ENCODE assay signal across 16 cellular contexts in genomic region chr5:117286813-117287212, GRCh38.
DNase-seq lines count a peak whose midpoint lies in the region; ATAC-seq and TF ChIP-seq lines count a peak whose summit lies in the region.
"Had no signal": no experiment of that assay in that cellular context is flagged by ENCODE, and none has a peak within 500 bp of the region (broad histone marks: within the 10 kb centered on the region; RNA-seq: fewer than 3 reads in every experiment).

No MANE protein-coding gene starts in this region.

- no peak overlapping the region for H3K4me3 ChIP-seq in right atrium auricular region
- H3K4me3 ChIP-seq in heart right ventricle = no peak overlapping the region
- no peak overlapping the region for H3K4me3 ChIP-seq in mesendoderm (ENCODE audit: low read length)
- H3K4me3 ChIP-seq: A549; BLaER1 treated with 17β-estradiol and CSF1 and Interleukin-3, amounts not matched to agents 10 nM and 100 nM had no signal

- no peak overlapping the region for H2AK5ac ChIP-seq in mesendoderm (ENCODE audit: low read length)

- no peaks in the 10 kb centered on the region for H3K27me3 ChIP-seq in right atrium auricular region
- no peaks in the 10 kb centered on the region for H3K27me3 ChIP-seq in heart right ventricle
- H3K27me3 ChIP-seq in mesendoderm (ENCODE audit: insufficient read depth, low read length, poor library complexity) = no peaks in the 10 kb centered on the region
- H3K27me3 ChIP-seq: BLaER1 treated with 17β-estradiol and CSF1 and Interleukin-3, amounts not matched to agents 10 nM and 100 nM had no signal

- H3K9me3 ChIP-seq in right atrium auricular region = no peaks in the 10 kb centered on the region
- no peaks in the 10 kb centered on the region for H3K9me3 ChIP-seq in heart right ventricle
- H3K9me3 ChIP-seq: A549; BLaER1 treated with 17β-estradiol and CSF1 and Interleukin-3, amounts not matched to agents 10 nM and 100 nM had no signal

- no peaks in the 10 kb centered on the region for H3K79me1 ChIP-seq in mesendoderm (ENCODE audit: low read length)

- DNase-seq in Right ventricle myocardium superior = no peak
- DNase-seq in right atrium auricular region (ENCODE audit: low spot score) = no peak
- DNase-seq in heart right ventricle = no peak
- DNase-seq in Right ventricle myocardium inferior (ENCODE audit: missing footprints) = no peak
- DNase-seq in mesendoderm = peak; percentile 82
- DNase-seq: AML-193; Caco-2; Calu3; CD4-positive, alpha-beta T cell; CD8-positive, alpha-beta T cell; DMS79 treated with DMSO at 0.1 percent for 48 hours; GF-D8 had no signal

- no peak overlapping the region for H4K8ac ChIP-seq in mesendoderm (ENCODE audit: low read depth, low read length)

- no peak overlapping the region for H4K5ac ChIP-seq in mesendoderm (ENCODE audit: low read length)

- H3K4me1 ChIP-seq in right atrium auricular region = no peaks in the 10 kb centered on the region
- H3K4me1 ChIP-seq in heart right ventricle = no peaks in the 10 kb centered on the region
- H3K4me1 ChIP-seq in mesendoderm (ENCODE audit: control insufficient read depth, low read depth, low read length) = no peaks in the 10 kb centered on the region
- H3K4me1 ChIP-seq: A549; BLaER1 treated with 17β-estradiol and CSF1 and Interleukin-3, amounts not matched to agents 10 nM and 100 nM; Caco-2 had no signal

- H3K4me2 ChIP-seq in mesendoderm (ENCODE audit: low read length) = no peak overlapping the region
- H3K4me2 ChIP-seq: A549; BLaER1 treated with 17β-estradiol and CSF1 and Interleukin-3, amounts not matched to agents 10 nM and 100 nM had no signal

- no peak overlapping the region for H3K56ac ChIP-seq in mesendoderm (ENCODE audit: low read length)

- no peak overlapping the region for H3K18ac ChIP-seq in mesendoderm (ENCODE audit: low read length)

- no peak overlapping the region for H2BK5ac ChIP-seq in mesendoderm (ENCODE audit: low read length)

- no peak overlapping the region for H3K9ac ChIP-seq in mesendoderm (ENCODE audit: low read length)
- H3K9ac ChIP-seq: BLaER1 treated with 17β-estradiol and CSF1 and Interleukin-3, amounts not matched to agents 10 nM and 100 nM had no signal

- no peaks in the 10 kb centered on the region for H3K79me2 ChIP-seq in mesendoderm (ENCODE audit: control insufficient read depth, insufficient read depth, low read length)

- no peaks in the 10 kb centered on the region for H3K36me3 ChIP-seq in right atrium auricular region
- no peaks in the 10 kb centered on the region for H3K36me3 ChIP-seq in heart right ventricle
- no peaks in the 10 kb centered on the region for H3K36me3 ChIP-seq in mesendoderm (ENCODE audit: control insufficient read depth, insufficient read depth, low read length)
- H3K36me3 ChIP-seq: BLaER1 treated with 17β-estradiol and CSF1 and Interleukin-3, amounts not matched to agents 10 nM and 100 nM had no signal

- no peak overlapping the region for H2BK15ac ChIP-seq in mesendoderm (replicated peaks; ENCODE audit: low read depth)

- H3K4ac ChIP-seq in mesendoderm (ENCODE audit: low read depth, low read length) = no peak overlapping the region

- 38 to 60% methylated on average over 1 of the region's 1 CpG for WGBS in heart right ventricle, 2 donors
- WGBS in mesendoderm (ENCODE audit: extremely low coverage, insufficient coverage, low lambda C conversion rate) = no CpG with 5 or more reads among the region's 1 CpG

- H3K27ac ChIP-seq in right atrium auricular region (no peak overlapping the region), heart right ventricle (peak overlapping the region in 5 of 10 donors; percentile 34 to 61 (median 41)), mesendoderm (ENCODE audit: low read depth, low read length) (no peak overlapping the region)
- H3K27ac ChIP-seq: 22Rv1; A549; BLaER1 treated with 17β-estradiol and CSF1 and Interleukin-3, amounts not matched to agents 10 nM and 100 nM; C4-2B had no signal

- H2BK120ac ChIP-seq in mesendoderm (ENCODE audit: low read depth, low read length) = no peak overlapping the region

- no peak for TF ChIP-seq CTCF in right atrium auricular region (IDR thresholded peaks at IDR 0.05)
- TF ChIP-seq CTCF in heart right ventricle (IDR thresholded peaks at IDR 0.05) = no peak

- H3K23ac ChIP-seq in mesendoderm (ENCODE audit: low read length) = no peak overlapping the region

- intact Hi-C loops in Right ventricle myocardium superior (cut with DNase I) (no loop called here), heart right ventricle (cut with DNase I) (no loop called here), Right ventricle myocardium inferior (cut with DNase I) (no loop called here)

- peak; percentile 34 for ATAC-seq in Right ventricle myocardium superior (ENCODE audit: poor library complexity)
- peak in 6 of 8 donors; percentile 20 to 98 (median 84) for ATAC-seq in heart right ventricle
- no peak for ATAC-seq in Right ventricle myocardium inferior
- ATAC-seq: A549; CD8-positive, alpha-beta T cell had no signal
